20 cellular contexts compared by ENCODE assay signal in the genomic region with DNA sequence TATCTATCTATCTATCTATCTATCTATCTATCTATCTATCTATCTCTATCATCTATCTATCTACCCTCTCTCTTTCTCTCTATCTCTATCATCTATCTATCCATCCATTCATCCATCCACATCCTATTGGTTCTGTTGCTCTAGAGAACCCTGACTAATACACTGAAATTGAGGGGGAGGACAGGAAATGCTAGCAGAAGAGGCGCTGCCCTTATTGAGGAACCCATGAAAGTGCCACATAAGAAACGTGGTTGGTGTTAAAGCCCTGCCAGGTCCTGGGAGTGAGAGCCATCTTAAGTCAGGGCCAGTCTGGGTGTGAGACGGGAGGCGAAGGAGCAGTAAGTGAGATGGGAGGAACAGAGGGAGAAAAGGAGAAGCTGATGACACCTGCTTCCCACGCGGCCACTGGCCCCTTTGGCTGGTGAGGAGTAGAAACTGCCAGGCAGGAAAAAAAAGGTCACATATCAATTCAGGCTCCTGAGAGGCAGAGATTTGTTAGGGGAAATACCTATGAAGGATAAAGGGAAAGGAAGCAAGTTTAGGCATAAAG.
"Had no signal": no experiment of that assay in that cellular context is flagged by ENCODE, and none has a peak within 500 bp of the region (broad histone marks: within the 10 kb centered on the region; RNA-seq: fewer than 3 reads in every experiment).

No MANE protein-coding gene starts in this region.

- H3K4me1 ChIP-seq: adrenal gland had no signal

- H3K4me3 ChIP-seq: adrenal gland had no signal

- H3K36me3 Mint-ChIP-seq: activated CD4-positive, alpha-beta memory T cell treated with anti-CD3 and anti-CD28 coated beads for 36 hours; WTC11 had no signal

- H3K27me3 ChIP-seq: adrenal gland had no signal

- H3K36me3 ChIP-seq: adrenal gland had no signal

- H3K27ac Mint-ChIP-seq: activated CD4-positive, alpha-beta memory T cell treated with anti-CD3 and anti-CD28 coated beads for 36 hours; activated CD4-positive, alpha-beta T cell treated with anti-CD3 and anti-CD28 coated beads, Interleukin-2, amount 10 ng/mL, durations not matched to agents 24 days and 14 days; activated naive CD8-positive, alpha-beta T cell treated with anti-CD3 and anti-CD28 coated beads, Interleukin-2, amount 10 ng/mL, durations not matched to agents 7 days and 5 days; activated T-cell treated with anti-CD3 and anti-CD28 coated beads, Interleukin-2, amount 50 U/mL, for 72 hours; T-helper 17 cell; WTC11 had no signal

- H3K9me3 Mint-ChIP-seq: activated naive CD8-positive, alpha-beta T cell treated with anti-CD3 and anti-CD28 coated beads, Interleukin-2, amount 10 ng/mL, durations not matched to agents 7 days and 5 days; activated T-cell treated with anti-CD3 and anti-CD28 coated beads, Interleukin-2, amount 50 U/mL, for 72 hours had no signal

- H3K9me3 ChIP-seq: adrenal gland had no signal

- ATAC-seq: activated T-cell treated with anti-CD3 and anti-CD28 coated beads, Interleukin-2, amount 50 U/mL, for 72 hours; T-helper 17 cell; WTC11 had no signal

- H3K4me3 Mint-ChIP-seq: activated CD4-positive, alpha-beta memory T cell treated with anti-CD3 and anti-CD28 coated beads for 36 hours; activated CD4-positive, alpha-beta T cell treated with anti-CD3 and anti-CD28 coated beads, Interleukin-2, amount 10 ng/mL, durations not matched to agents 24 days and 14 days; activated naive CD8-positive, alpha-beta T cell treated with anti-CD3 and anti-CD28 coated beads, Interleukin-2, amount 10 ng/mL, durations not matched to agents 7 days and 5 days; activated T-cell treated with anti-CD3 and anti-CD28 coated beads, Interleukin-2, amount 50 U/mL, for 72 hours; T-helper 17 cell; WTC11 had no signal

- H3K27ac ChIP-seq: adrenal gland had no signal

- DNase-seq: activated CD4-positive, alpha-beta memory T cell treated with anti-CD3 and anti-CD28 coated beads for 36 hours; activated CD4-positive, alpha-beta T cell treated with anti-CD3 and anti-CD28 coated beads, Interleukin-2, amount 10 ng/mL, durations not matched to agents 24 days and 14 days; activated CD4-positive, CD25-positive, alpha-beta regulatory T cell treated with anti-CD3 and anti-CD28 coated beads, Interleukin-2, amount 50 U/mL, for 72 hours; activated CD8-positive, alpha-beta memory T cell treated with anti-CD3 and anti-CD28 coated beads, Interleukin-2, amount 50 U/mL, for 4 hours; activated naive CD4-positive, alpha-beta T cell treated with anti-CD3 and anti-CD28 coated beads, Interleukin-2, amount 50 U/mL, for 16 hours; activated naive CD8-positive, alpha-beta T cell treated with anti-CD3 and anti-CD28 coated beads, Interleukin-2, amount 10 ng/mL, durations not matched to agents 7 days and 5 days; activated T-cell treated with anti-CD3 and anti-CD28 coated beads, Interleukin-2, amount 50 U/mL, for 72 hours; adrenal gland; anterior cingulate cortex; caudate nucleus; Kasumi-1; NCI-H1092; NCI-H1417; NCI-H1694; NCI-H2029; NCI-H524; SIG-M5; T-helper 17 cell; T-helper 9 cell had no signal
